ENCODE assay signal across 1 cellular context in genomic region chr20:31712564-31713311, GRCh38.
TF ChIP-seq lines count a peak whose summit lies in the region.

No MANE protein-coding gene starts in this region.

TF ChIP-seq in HepG2, 621 proteins besides CTCF, POLR2A, EP300 and RAD21 (continued from another document):
- peak; percentile 26; the same call in 1 of the 2 replicates for TF ChIP-seq MYPOP (CRISPR knock-in tag; IDR thresholded peaks at IDR 0.05)
- TF ChIP-seq ZNF577 (CRISPR knock-in tag; IDR thresholded peaks at IDR 0.05; ENCODE audit: borderline replicate concordance, low read depth), result no peak
- TF ChIP-seq ZNF496 (CRISPR knock-in tag; IDR thresholded peaks at IDR 0.05; ENCODE audit: insufficient replicate concordance), result no peak
- no peak for TF ChIP-seq HNRNPK (IDR thresholded peaks at IDR 0.05; ENCODE audit: low read depth, low read length, poor library complexity, severe bottlenecking)
- TF ChIP-seq TCF7 (IDR thresholded peaks at IDR 0.05; ENCODE audit: low read depth), result peak; percentile 96
- no peak for TF ChIP-seq RBFOX2 (IDR thresholded peaks at IDR 0.05; ENCODE audit: low read depth, low read length)
- TF ChIP-seq POGZ (CRISPR knock-in tag; IDR thresholded peaks at IDR 0.05), result no peak; the same call in 1 of the 2 replicates
- no peak for TF ChIP-seq PBX2 (CRISPR knock-in tag; IDR thresholded peaks at IDR 0.05)
- TF ChIP-seq ZNF350 (CRISPR knock-in tag; IDR thresholded peaks at IDR 0.05; ENCODE audit: borderline replicate concordance, low read depth), result peak; percentile 63; the same call in 1 of the 2 replicates
- TF ChIP-seq REPIN1 (CRISPR knock-in tag; IDR thresholded peaks at IDR 0.05; ENCODE audit: borderline replicate concordance, low read depth), result no peak
- TF ChIP-seq ARNTL (CRISPR knock-in tag; IDR thresholded peaks at IDR 0.05), result peak; percentile 82
- no peak for TF ChIP-seq NR1H2 (CRISPR knock-in tag; IDR thresholded peaks at IDR 0.05; ENCODE audit: borderline replicate concordance, low read depth)
- no peak for TF ChIP-seq ELK4 (CRISPR knock-in tag; IDR thresholded peaks at IDR 0.05; ENCODE audit: borderline replicate concordance)
- no peak for TF ChIP-seq ZNF484 (CRISPR knock-in tag; IDR thresholded peaks at IDR 0.05; ENCODE audit: borderline replicate concordance, low read depth)
- TF ChIP-seq SNAPC5 (CRISPR knock-in tag; IDR thresholded peaks at IDR 0.05; ENCODE audit: borderline replicate concordance), result no peak
- TF ChIP-seq NKX3-1 (CRISPR knock-in tag; IDR thresholded peaks at IDR 0.05), result no peak
- TF ChIP-seq ZSCAN29 (CRISPR knock-in tag; conservative IDR thresholded peaks at IDR 0.05), result peak; percentile 87
- no peak for TF ChIP-seq PTBP1 (IDR thresholded peaks at IDR 0.05; ENCODE audit: low read depth, low read length, poor library complexity, severe bottlenecking)
- TF ChIP-seq ZSCAN25 (CRISPR knock-in tag; IDR thresholded peaks at IDR 0.05), result no peak; the same call in 1 of the 2 replicates
- TF ChIP-seq XRCC5 (optimal IDR thresholded peaks at IDR 0.05; ENCODE audit: low read length), result peak; percentile 79
- peak; percentile 93 for TF ChIP-seq HDAC2 (CRISPR knock-in tag; IDR thresholded peaks at IDR 0.05)
- peak; percentile 29; the same call in 1 of the 2 replicates for TF ChIP-seq POLR2AphosphoS5 (IDR thresholded peaks at IDR 0.05; ENCODE audit: low read depth, low read length)
- TF ChIP-seq ZNF3 (CRISPR knock-in tag; IDR thresholded peaks at IDR 0.05), result 0 out of 2 replicates have a peak, but pooled peaks have one; percentile 36
- TF ChIP-seq NR2C2 (CRISPR knock-in tag; IDR thresholded peaks at IDR 0.05; ENCODE audit: borderline replicate concordance), result no peak; the same call in 1 of the 2 replicates
- TF ChIP-seq MEIS1 (CRISPR knock-in tag; IDR thresholded peaks at IDR 0.05; ENCODE audit: borderline replicate concordance), result 0 out of 2 replicates have a peak, but pooled peaks have one; percentile 22
- TF ChIP-seq SKI (IDR thresholded peaks at IDR 0.05; ENCODE audit: partially characterized antibody), result peak; percentile 33
- peak; percentile 28 for TF ChIP-seq PHF5A (CRISPR knock-in tag; IDR thresholded peaks at IDR 0.05; ENCODE audit: low read depth, unreplicated experiment)
- TF ChIP-seq GMEB2 (CRISPR knock-in tag; IDR thresholded peaks at IDR 0.05; ENCODE audit: low read depth), result no peak
- TF ChIP-seq SIN3A (IDR thresholded peaks at IDR 0.05; ENCODE audit: borderline replicate concordance, low read depth, low read length), result no peak
- peak; percentile 63 for TF ChIP-seq ZXDC (CRISPR knock-in tag; IDR thresholded peaks at IDR 0.05)
- TF ChIP-seq PAX8 (CRISPR knock-in tag; IDR thresholded peaks at IDR 0.05; ENCODE audit: borderline replicate concordance), result no peak
- no peak for TF ChIP-seq RNF219 (CRISPR knock-in tag; IDR thresholded peaks at IDR 0.05)
- peak; percentile 25; the same call in 1 of the 2 replicates for TF ChIP-seq ZFX (CRISPR knock-in tag; IDR thresholded peaks at IDR 0.05; ENCODE audit: low read depth)
- TF ChIP-seq MLX (CRISPR knock-in tag; IDR thresholded peaks at IDR 0.05), result 0 out of 2 replicates have a peak, but pooled peaks have one; percentile 22
